7 cellular contexts compared by ENCODE assay signal in genomic region chr19:48902291-48902690, GRCh38. TPM values are rescaled to one million over a fixed set of nuclear protein-coding genes. Genes with fewer than 3 reads are reported as not detected.
"Had no signal": no experiment of that assay in that cellular context is flagged by ENCODE, and none has a peak within 500 bp of the region (broad histone marks: within the 10 kb centered on the region; RNA-seq: fewer than 3 reads in every experiment).

No MANE protein-coding gene starts in this region.

RNA-seq across cellular contexts. Expression of gene TULP2, which starts 3.7 kb away (rescaled TPM):
- total RNA-seq: kidney epithelial cell; left lobe of liver; occipital lobe; Right ventricle myocardium superior; SK-MEL-5; T-helper 1 cell treated with Interleukin-12 subunit alpha and Interleukin-12 subunit beta and Interleukin-4 antibody, amounts not matched to agents 30 ng/mL and 1 ng/mL, for 36 hours had no signal

RNA-seq across cellular contexts. Expression of gene DHDH, which starts 31.2 kb away (rescaled TPM):
- total RNA-seq: dermis microvascular lymphatic vessel endothelial cell; occipital lobe; Right ventricle myocardium superior; T-helper 1 cell treated with Interleukin-12 subunit alpha and Interleukin-12 subunit beta and Interleukin-4 antibody, amounts not matched to agents 30 ng/mL and 1 ng/mL, for 36 hours had no signal
